In the genomic region with DNA sequence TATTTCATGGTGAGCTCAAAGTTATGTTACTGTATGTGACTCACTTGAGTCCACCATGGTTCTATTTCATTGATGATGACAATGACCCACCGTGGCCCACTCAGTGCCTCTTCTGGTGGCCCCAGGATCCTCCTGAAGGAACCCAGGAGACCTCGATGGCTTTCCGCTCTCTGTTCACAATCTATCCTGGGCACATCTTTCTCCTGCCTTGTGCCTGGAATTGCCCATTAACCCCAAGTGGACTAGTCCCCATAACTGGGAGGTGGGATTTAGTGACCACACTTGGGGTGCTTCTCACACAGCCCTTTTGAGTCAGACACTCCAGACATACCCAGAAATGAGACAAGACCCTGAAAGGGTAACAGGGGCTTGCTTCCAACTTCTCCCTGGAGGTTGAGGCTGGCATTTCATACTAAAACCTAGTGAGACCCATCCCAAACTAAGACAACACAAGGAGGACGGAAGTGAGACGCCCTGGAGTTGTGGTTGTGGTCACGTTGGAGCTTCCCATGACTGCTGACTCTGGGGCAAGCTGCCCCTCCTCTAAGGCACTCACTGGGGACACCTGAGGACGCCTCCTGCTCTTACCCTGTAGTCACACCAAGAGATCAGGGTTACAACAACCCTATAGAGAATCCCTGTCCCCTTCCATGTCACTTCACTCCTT, we compare ENCODE assay signal across 1 cellular context.
TF ChIP-seq lines count a peak whose summit lies in the region.

No MANE protein-coding gene starts in this region.

TF ChIP-seq in K562, 482 proteins besides CTCF, POLR2A, EP300 and RAD21 (continued from another document):
- TF ChIP-seq, protein P1, sequence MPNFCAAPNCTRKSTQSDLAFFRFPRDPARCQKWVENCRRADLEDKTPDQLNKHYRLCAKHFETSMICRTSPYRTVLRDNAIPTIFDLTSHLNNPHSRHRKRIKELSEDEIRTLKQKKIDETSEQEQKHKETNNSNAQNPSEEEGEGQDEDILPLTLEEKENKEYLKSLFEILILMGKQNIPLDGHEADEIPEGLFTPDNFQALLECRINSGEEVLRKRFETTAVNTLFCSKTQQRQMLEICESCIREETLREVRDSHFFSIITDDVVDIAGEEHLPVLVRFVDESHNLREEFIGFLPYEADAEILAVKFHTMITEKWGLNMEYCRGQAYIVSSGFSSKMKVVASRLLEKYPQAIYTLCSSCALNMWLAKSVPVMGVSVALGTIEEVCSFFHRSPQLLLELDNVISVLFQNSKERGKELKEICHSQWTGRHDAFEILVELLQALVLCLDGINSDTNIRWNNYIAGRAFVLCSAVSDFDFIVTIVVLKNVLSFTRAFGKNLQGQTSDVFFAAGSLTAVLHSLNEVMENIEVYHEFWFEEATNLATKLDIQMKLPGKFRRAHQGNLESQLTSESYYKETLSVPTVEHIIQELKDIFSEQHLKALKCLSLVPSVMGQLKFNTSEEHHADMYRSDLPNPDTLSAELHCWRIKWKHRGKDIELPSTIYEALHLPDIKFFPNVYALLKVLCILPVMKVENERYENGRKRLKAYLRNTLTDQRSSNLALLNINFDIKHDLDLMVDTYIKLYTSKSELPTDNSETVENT (CRISPR knock-in tag; IDR thresholded peaks at IDR 0.05), result no peak
- TF ChIP-seq PHTF2 (CRISPR knock-in tag; IDR thresholded peaks at IDR 0.05), result peak; percentile 68; the same call in 1 of the 2 replicates
- TF ChIP-seq, protein P2, sequence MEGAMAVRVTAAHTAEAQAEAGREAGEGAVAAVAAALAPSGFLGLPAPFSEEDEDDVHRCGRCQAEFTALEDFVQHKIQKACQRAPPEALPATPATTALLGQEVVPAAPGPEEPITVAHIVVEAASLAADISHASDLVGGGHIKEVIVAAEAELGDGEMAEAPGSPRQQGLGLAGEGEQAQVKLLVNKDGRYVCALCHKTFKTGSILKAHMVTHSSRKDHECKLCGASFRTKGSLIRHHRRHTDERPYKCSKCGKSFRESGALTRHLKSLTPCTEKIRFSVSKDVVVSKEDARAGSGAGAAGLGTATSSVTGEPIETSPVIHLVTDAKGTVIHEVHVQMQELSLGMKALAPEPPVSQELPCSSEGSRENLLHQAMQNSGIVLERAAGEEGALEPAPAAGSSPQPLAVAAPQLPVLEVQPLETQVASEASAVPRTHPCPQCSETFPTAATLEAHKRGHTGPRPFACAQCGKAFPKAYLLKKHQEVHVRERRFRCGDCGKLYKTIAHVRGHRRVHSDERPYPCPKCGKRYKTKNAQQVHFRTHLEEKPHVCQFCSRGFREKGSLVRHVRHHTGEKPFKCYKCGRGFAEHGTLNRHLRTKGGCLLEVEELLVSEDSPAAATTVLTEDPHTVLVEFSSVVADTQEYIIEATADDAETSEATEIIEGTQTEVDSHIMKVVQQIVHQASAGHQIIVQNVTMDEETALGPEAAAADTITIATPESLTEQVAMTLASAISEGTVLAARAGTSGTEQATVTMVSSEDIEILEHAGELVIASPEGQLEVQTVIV (CRISPR knock-in tag; IDR thresholded peaks at IDR 0.05; ENCODE audit: borderline replicate concordance), result no peak
- no peak for TF ChIP-seq GTF2E2 (tag; IDR thresholded peaks at IDR 0.05)
- no peak for TF ChIP-seq CGGBP1 (CRISPR knock-in tag; IDR thresholded peaks at IDR 0.05)
- TF ChIP-seq ZNF408 (CRISPR knock-in tag; IDR thresholded peaks at IDR 0.05; ENCODE audit: low read depth), result no peak
- no peak for TF ChIP-seq MAFF (IDR thresholded peaks at IDR 0.05; ENCODE audit: low read length)
- no peak for TF ChIP-seq CBFA2T3 (IDR thresholded peaks at IDR 0.05)
